In the genomic region with DNA sequence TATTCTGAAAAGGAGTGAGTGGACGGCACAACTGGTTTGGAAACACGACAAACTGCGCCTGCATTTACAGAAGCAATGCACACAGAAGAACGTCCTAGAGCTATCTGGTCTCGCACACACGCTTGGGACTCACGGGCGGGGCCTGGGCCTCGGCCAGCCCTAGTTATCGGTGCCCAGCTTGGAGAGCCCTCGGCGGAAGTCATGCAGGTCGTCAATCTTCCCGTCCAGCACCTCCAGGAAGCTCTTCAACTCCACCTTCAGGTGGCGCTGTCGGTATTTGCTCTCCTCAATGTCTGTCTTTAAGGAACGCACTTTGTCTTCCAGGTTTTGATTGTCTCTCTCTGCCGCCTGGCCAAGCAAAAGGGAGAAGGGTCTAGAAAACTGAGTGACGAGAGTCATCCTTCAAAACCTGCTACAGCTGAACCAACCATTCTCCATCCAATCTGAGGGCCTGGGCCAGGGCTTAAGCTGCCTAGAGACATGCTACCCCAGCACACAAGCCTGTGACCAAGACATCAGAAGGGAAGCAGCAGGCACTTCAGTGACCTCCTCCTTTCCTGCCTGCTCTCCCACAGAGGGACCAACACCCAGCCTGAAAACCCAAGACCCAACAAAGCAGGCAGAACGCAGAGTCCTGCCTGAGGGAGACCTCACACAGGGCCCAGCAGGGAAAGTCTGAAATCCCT, we compare ENCODE assay signal across 8 cellular contexts. TPM values are rescaled to one million over a fixed set of nuclear protein-coding genes. Genes with fewer than 3 reads are reported as not detected.
DNase-seq lines count a peak whose midpoint lies in the region; ATAC-seq and TF ChIP-seq lines count a peak whose summit lies in the region.

No MANE protein-coding gene starts in this region.

- H3K36me3 ChIP-seq in thoracic aorta = no peaks in the 10 kb centered on the region

- no peak overlapping the region for H3K27ac ChIP-seq in thoracic aorta

- no peaks in the 10 kb centered on the region for H3K27me3 ChIP-seq in thoracic aorta (replicated peaks; ENCODE audit: insufficient read depth)

- peak; percentile 59 for DNase-seq in DMS153 (lab: John Stamatoyannopoulos, UW)
- DNase-seq in NCI-H69 (lab: John Stamatoyannopoulos, UW) = peak; percentile 79
- DNase-seq in activated T-cell treated with anti-CD3 and anti-CD28 coated beads for 4 hours = peak; percentile 11
- DNase-seq in fibroblast of villous mesenchyme (ENCODE audit: low read depth) = peak; percentile 82
- DNase-seq in natural killer cell = peak; percentile 38
- DNase-seq in thoracic aorta (ENCODE audit: low spot score) = no peak

- intact Hi-C loops in natural killer cell (cut with micrococcal nuclease) = loop anchor here (1.0 kb wide), 1 partner anchor 151 kb away; no protein-coding TSS in a partner anchor

- H3K4me3 Mint-ChIP-seq in natural killer cell = peak overlapping the region; percentile 6

- H3K27ac Mint-ChIP-seq in natural killer cell = peak overlapping the region; percentile 14 to 31

- peak; percentile 56 for ATAC-seq in HG02571 (IDR thresholded peaks at IDR 0.05; ENCODE audit: unreplicated experiment)
- peak; percentile 76 to 83 (median 79) for ATAC-seq in natural killer cell
- peak; percentile 7 for ATAC-seq in thoracic aorta (ENCODE audit: insufficient number of reproducible peaks, low FRiP score, low read depth)
- no peak for ATAC-seq in HG03432 (IDR thresholded peaks at IDR 0.05; ENCODE audit: unreplicated experiment)

- peak; percentile 77 for TF ChIP-seq CTCF in fibroblast of villous mesenchyme (IDR thresholded peaks at IDR 0.05; ENCODE audit: insufficient read depth, low read depth, low read length)
- TF ChIP-seq CTCF in natural killer cell (IDR thresholded peaks at IDR 0.05) = peak; percentile 69
- peak; percentile 39 for TF ChIP-seq CTCF in thoracic aorta (IDR thresholded peaks at IDR 0.05)

- H3K9me3 ChIP-seq in thoracic aorta = no peaks in the 10 kb centered on the region

- H3K36me3 Mint-ChIP-seq in natural killer cell = no peaks in the 10 kb centered on the region

- peaks cover 0 to 8% of the 10 kb centered on the region in 2 donors for H3K4me1 ChIP-seq in thoracic aorta (ENCODE audit: control insufficient read depth in 1 of 2, low read depth in 2 of 2)

- H3K9me3 Mint-ChIP-seq in natural killer cell = no peaks in the 10 kb centered on the region

- H3K4me3 ChIP-seq in fibroblast of villous mesenchyme (ENCODE audit: low read depth, low read length) (no peak overlapping the region), thoracic aorta (peak overlapping the region; percentile 39)

- no peaks in the 10 kb centered on the region for H3K27me3 Mint-ChIP-seq in natural killer cell (ENCODE audit: low read depth in 2 of 2)

- peaks cover 15 to 18% of the 10 kb centered on the region in 2 donors for H3K4me1 Mint-ChIP-seq in natural killer cell

RNA-seq across cellular contexts. Expression of gene WHAMM, which starts 40.3 kb away (rescaled TPM):
- total RNA-seq in fibroblast of villous mesenchyme = 5.8 and 7.8 TPM in 2 replicates
- 10 to 100 TPM; 48.5 to 78.0 (median 67.6) TPM for total RNA-seq in natural killer cell
- total RNA-seq in thoracic aorta = 1 to 10 TPM; 8.1 to 9.9 TPM

RNA-seq across cellular contexts. Expression of gene FSD2, which starts 43.8 kb away (rescaled TPM):
- total RNA-seq in fibroblast of villous mesenchyme (not detected in 2 replicates), natural killer cell (not detected), thoracic aorta (not detected)
